In genomic region chr15:38708672-38709188, GRCh38 we compare ENCODE assay signal across 1 cellular context.
A peak's percentile ranks its signal among the peaks of the same experiment; 100 is the strongest.
TF ChIP-seq lines count a peak whose summit lies in the region.

No MANE protein-coding gene starts in this region.

TF ChIP-seq in HepG2, 621 proteins besides CTCF, POLR2A, EP300 and RAD21 (continued from another document):
- TF ChIP-seq MAFF (IDR thresholded peaks at IDR 0.05; ENCODE audit: low read depth, low read length), result peak; percentile 54; the same call in 1 of the 2 replicates
